8 cellular contexts compared by ENCODE assay signal in the genomic region with DNA sequence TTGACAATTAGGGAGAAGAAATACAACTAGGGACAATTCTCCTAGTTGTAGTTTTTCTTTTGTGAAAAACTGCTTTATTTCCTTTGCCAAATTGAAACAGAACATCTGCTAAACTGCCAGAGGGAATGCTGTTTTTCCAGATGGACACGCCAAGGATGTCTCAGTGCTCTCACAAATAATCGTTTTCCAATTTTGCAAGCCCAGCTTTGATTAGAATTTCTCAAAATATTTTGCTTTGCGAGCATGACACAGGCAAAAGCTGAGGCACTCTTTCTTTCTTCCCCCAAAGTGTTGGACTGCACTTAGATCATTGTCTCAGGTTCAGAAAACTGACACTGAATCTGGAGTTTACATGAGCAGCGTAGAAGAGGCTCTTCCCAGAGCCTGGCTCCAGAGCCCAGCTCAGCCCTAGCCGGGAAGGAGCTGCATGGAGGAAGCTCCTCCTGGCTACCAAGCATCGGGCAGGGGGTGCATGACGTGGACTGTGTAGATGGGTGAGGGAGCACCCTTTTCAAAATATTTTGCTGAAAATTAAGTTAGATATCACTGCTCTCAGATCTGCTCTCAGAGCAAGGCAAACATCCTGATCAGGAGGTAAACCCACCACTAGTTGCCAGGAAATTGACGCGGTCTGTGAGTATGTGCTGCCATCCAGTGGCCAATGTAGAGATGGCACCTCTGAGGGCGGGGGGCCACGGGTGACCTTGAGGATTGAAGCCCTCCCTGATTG.
DNase-seq lines count a peak whose midpoint lies in the region; ATAC-seq and TF ChIP-seq lines count a peak whose summit lies in the region.

No MANE protein-coding gene starts in this region.

- H3F3A ChIP-seq in DOHH2 (ENCODE audit: control insufficient read depth, insufficient read depth): no peaks in the 10 kb centered on the region

- peak; percentile 80 for ATAC-seq in GM21529 (IDR thresholded peaks at IDR 0.05; ENCODE audit: unreplicated experiment)

- H3K27ac ChIP-seq in DOHH2 (ENCODE audit: low read depth, low read length): no peak overlapping the region
- no peak overlapping the region for H3K27ac ChIP-seq in KMS-11

- H3K4me1 ChIP-seq in DOHH2 (ENCODE audit: control insufficient read depth, low read length): no peaks in the 10 kb centered on the region
- no peaks in the 10 kb centered on the region for H3K4me1 ChIP-seq in KMS-11 (ENCODE audit: low read depth, poor library complexity, severe bottlenecking)

- H3K4me2 ChIP-seq in DOHH2 (ENCODE audit: low read length) (no peak overlapping the region), KMS-11 (no peak overlapping the region)

- H3K4me3 ChIP-seq in DOHH2 (ENCODE audit: low read length) (no peak overlapping the region), KMS-11 (IDR thresholded peaks at IDR 0.05; ENCODE audit: insufficient read depth, low read depth, low read length) (no peak overlapping the region), astrocyte of the spinal cord (ENCODE audit: low read depth, low read length) (no peak overlapping the region)

- H3K36me3 ChIP-seq in DOHH2 (ENCODE audit: control insufficient read depth, low read length): no peaks in the 10 kb centered on the region
- H3K36me3 ChIP-seq in KMS-11 (ENCODE audit: insufficient read depth): no peaks in the 10 kb centered on the region

- H3K9ac ChIP-seq in KMS-11: no peak overlapping the region

- H4K20me1 ChIP-seq in DOHH2 (ENCODE audit: control insufficient read depth, insufficient read depth, low read depth, low read length): no peaks in the 10 kb centered on the region
- H4K20me1 ChIP-seq in KMS-11 (ENCODE audit: insufficient read depth): no peaks in the 10 kb centered on the region

- TF ChIP-seq CTCF in DOHH2 (IDR thresholded peaks at IDR 0.05; ENCODE audit: low read depth, low read length, poor library complexity, severe bottlenecking): peak; percentile 97
- TF ChIP-seq CTCF in KMS-11 (conservative IDR thresholded peaks at IDR 0.05; ENCODE audit: low read depth, low read length): peak; percentile 97
- TF ChIP-seq CTCF in astrocyte of the spinal cord (IDR thresholded peaks at IDR 0.05; ENCODE audit: low read depth, low read length): peak; percentile 94

- H3K79me2 ChIP-seq in DOHH2 (ENCODE audit: control insufficient read depth, low read length): no peaks in the 10 kb centered on the region
- no peaks in the 10 kb centered on the region for H3K79me2 ChIP-seq in KMS-11 (ENCODE audit: insufficient read depth, low read depth)

- in situ Hi-C loops in astrocyte of the spinal cord (cut with HindIII; ENCODE audit: low sequenced_read_pairs): no loop called here

- DNase-seq in T-helper 22 cell (ENCODE audit: low read depth) (peak; percentile 29), astrocyte of the spinal cord (ENCODE audit: low read depth, low spot score) (peak; percentile 63), iPS-NIHi11 (ENCODE audit: low spot score) (peak; percentile 83), smooth muscle cell of the brain vasculature (ENCODE audit: low read depth, low spot score) (peak; percentile 45), amniotic stem cell (lab: John Stamatoyannopoulos, UW) (no peak)

- no peaks in the 10 kb centered on the region for H3K9me3 ChIP-seq in DOHH2 (ENCODE audit: control insufficient read depth, insufficient read depth, low read length)

- no peaks in the 10 kb centered on the region; the same call in 1 of the 2 replicates for H3K27me3 ChIP-seq in DOHH2 (ENCODE audit: control insufficient read depth, low read length)
- no peaks in the 10 kb centered on the region for H3K27me3 ChIP-seq in KMS-11 (ENCODE audit: insufficient read depth, low read depth)

- H3K9me2 ChIP-seq in DOHH2 (replicated peaks; ENCODE audit: control insufficient read depth, low read length): no peaks in the 10 kb centered on the region

- H2AFZ ChIP-seq in KMS-11 (ENCODE audit: low read depth): no peak overlapping the region
